Comparison of ENCODE assay signal across 1 cellular context in the genomic region with DNA sequence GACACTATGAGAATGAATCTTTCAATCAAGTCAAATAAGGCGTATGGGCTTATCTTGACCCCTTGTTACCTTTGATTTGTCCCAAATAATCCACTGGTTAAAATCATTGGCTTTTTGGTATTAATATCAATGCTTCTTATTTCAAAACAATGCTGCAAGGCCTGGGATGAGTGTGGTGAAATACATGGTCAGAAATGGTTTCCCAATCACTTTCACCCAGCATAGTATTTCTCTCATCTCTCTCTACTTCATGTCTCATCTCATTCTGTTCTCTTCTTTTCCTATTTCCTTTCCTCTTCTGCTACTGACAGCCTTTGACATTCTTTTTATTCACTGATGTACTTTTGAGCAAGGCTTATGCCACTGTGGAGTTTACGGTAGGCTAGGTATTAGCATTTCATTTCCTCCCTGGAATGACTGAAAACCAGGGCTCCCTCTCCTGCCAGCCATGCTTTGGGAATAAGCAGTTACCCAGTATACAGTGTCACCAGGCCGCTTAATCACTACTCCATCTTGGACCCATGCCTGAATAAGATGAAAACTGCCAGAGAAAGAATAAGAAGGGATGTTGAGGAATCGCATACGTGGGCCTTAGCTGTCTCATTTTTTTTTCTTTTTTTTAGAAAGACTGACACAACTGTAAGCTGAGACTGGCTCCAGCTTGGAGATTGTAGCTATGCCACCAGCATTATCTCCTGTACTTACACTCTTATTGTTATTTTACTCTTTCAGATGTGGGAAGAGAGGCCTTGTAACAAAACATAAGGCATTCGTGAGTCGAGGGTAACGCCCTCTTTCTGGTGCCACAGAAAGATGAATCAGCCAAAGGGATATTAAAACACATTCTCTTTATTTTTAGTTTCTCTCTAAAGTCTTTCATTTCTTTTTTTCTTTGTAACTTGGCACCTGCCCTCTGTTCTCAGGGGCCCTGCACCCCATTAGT.
TF ChIP-seq lines count a peak whose summit lies in the region.

No MANE protein-coding gene starts in this region.

TF ChIP-seq in K562, 482 proteins besides CTCF, POLR2A, EP300 and RAD21:
- no peak for TF ChIP-seq CXXC5 (CRISPR knock-in tag; IDR thresholded peaks at IDR 0.05)
- 0 out of 2 replicates have a peak, but pooled peaks have one; percentile 34 for TF ChIP-seq BRD4 (IDR thresholded peaks at IDR 0.05)
- peak; percentile 49 for TF ChIP-seq CEBPB (tag; IDR thresholded peaks at IDR 0.05)
- TF ChIP-seq, protein P1, sequence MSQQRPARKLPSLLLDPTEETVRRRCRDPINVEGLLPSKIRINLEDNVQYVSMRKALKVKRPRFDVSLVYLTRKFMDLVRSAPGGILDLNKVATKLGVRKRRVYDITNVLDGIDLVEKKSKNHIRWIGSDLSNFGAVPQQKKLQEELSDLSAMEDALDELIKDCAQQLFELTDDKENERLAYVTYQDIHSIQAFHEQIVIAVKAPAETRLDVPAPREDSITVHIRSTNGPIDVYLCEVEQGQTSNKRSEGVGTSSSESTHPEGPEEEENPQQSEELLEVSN (IDR thresholded peaks at IDR 0.05; ENCODE audit: borderline replicate concordance in 1 of 2, extremely low read depth in 1 of 2, insufficient read depth in 1 of 2, insufficient read length in 1 of 2, low read depth in 1 of 2, low read length in 1 of 2, poor library complexity in 1 of 2, severe bottlenecking in 1 of 2), result no peak
- 0 out of 2 replicates have a peak, but pooled peaks have one; percentile 6 for TF ChIP-seq FOSL1 (tag; conservative IDR thresholded peaks at IDR 0.05)
- no peak for TF ChIP-seq ZNF140 (CRISPR knock-in tag; IDR thresholded peaks at IDR 0.05)
- no peak for TF ChIP-seq FOXM1 (IDR thresholded peaks at IDR 0.05; ENCODE audit: low read depth)
- TF ChIP-seq FOXM1 (CRISPR knock-in tag; IDR thresholded peaks at IDR 0.05; ENCODE audit: low read depth), result no peak
